29 cellular contexts compared by ENCODE assay signal in genomic region chr10:133473270-133473669, GRCh38. TPM values are rescaled to one million over a fixed set of nuclear protein-coding genes. Genes with fewer than 3 reads are reported as not detected.
"Had no signal": no experiment of that assay in that cellular context is flagged by ENCODE, and none has a peak within 500 bp of the region (broad histone marks: within the 10 kb centered on the region; RNA-seq: fewer than 3 reads in every experiment).

No MANE protein-coding gene starts in this region.

- H3K4me3 Mint-ChIP-seq: activated B cell treated with CpG ODN at 0.5 μM for 24 hours; activated CD4-positive, alpha-beta memory T cell treated with anti-CD3 and anti-CD28 coated beads for 36 hours; activated naive CD4-positive, alpha-beta T cell treated with anti-CD3 and anti-CD28 coated beads, Interleukin-2, amount 10 ng/mL, durations not matched to agents 7 days and 5 days; activated naive CD8-positive, alpha-beta T cell treated with anti-CD3 and anti-CD28 coated beads, Interleukin-2, amount 10 ng/mL, durations not matched to agents 7 days and 5 days; brain; immature natural killer cell; mesothelial cell of epicardium; naive B cell; stimulated activated memory B cell treated with anti-CD40 and anti-IgM and Interleukin-4, amounts not matched to agents 10 μg/mL and 1 μg/mL and 100 μg/mL, for 72 hours; T-cell; T-helper 2 cell treated with Interferon-gamma antibody and Interleukin-4, amounts not matched to agents 5 μg/mL and 100 μg/mL, for 36 hours had no signal

- H3K36me3 ChIP-seq: ascending aorta, cardiac muscle cell, pancreas, prostate gland, suprapubic skin, upper lobe of right lung had no signal

- H3K36me3 Mint-ChIP-seq: activated naive CD4-positive, alpha-beta T cell treated with anti-CD3 and anti-CD28 coated beads, Interleukin-2, amount 10 ng/mL, durations not matched to agents 7 days and 5 days; activated naive CD8-positive, alpha-beta T cell treated with anti-CD3 and anti-CD28 coated beads, Interleukin-2, amount 10 ng/mL, durations not matched to agents 7 days and 5 days had no signal

- H3K27me3 Mint-ChIP-seq: activated CD4-positive, alpha-beta memory T cell treated with anti-CD3 and anti-CD28 coated beads for 36 hours; naive B cell; stimulated activated memory B cell treated with anti-CD40 and anti-IgM and Interleukin-4, amounts not matched to agents 10 μg/mL and 1 μg/mL and 100 μg/mL, for 72 hours; T-cell had no signal

- H3K9me3 ChIP-seq: ascending aorta, pancreas, prostate gland, sigmoid colon, suprapubic skin, upper lobe of right lung had no signal

- ATAC-seq: gastroesophageal sphincter; left colon; pancreas; stimulated activated memory B cell treated with anti-CD40 and anti-IgM and Interleukin-4, amounts not matched to agents 10 μg/mL and 1 μg/mL and 100 μg/mL, for 72 hours; T-cell; upper lobe of right lung had no signal

- H3K4me1 Mint-ChIP-seq: brain, mesothelial cell of epicardium had no signal

- H3K4me1 ChIP-seq: ascending aorta, gastroesophageal sphincter, pancreas, prostate gland, sigmoid colon, suprapubic skin, tibial artery, upper lobe of right lung had no signal

- H3K27ac Mint-ChIP-seq: activated B cell treated with CpG ODN at 0.5 μM for 24 hours; activated CD4-positive, alpha-beta memory T cell treated with anti-CD3 and anti-CD28 coated beads for 36 hours; activated naive CD4-positive, alpha-beta T cell treated with anti-CD3 and anti-CD28 coated beads, Interleukin-2, amount 10 ng/mL, durations not matched to agents 7 days and 5 days; activated naive CD8-positive, alpha-beta T cell treated with anti-CD3 and anti-CD28 coated beads, Interleukin-2, amount 10 ng/mL, durations not matched to agents 7 days and 5 days; brain; mesothelial cell of epicardium; stimulated activated memory B cell treated with anti-CD40 and anti-IgM and Interleukin-4, amounts not matched to agents 10 μg/mL and 1 μg/mL and 100 μg/mL, for 72 hours; T-helper 2 cell treated with Interferon-gamma antibody and Interleukin-4, amounts not matched to agents 5 μg/mL and 100 μg/mL, for 36 hours had no signal

- H3K9me3 Mint-ChIP-seq: activated naive CD4-positive, alpha-beta T cell treated with anti-CD3 and anti-CD28 coated beads, Interleukin-2, amount 10 ng/mL, durations not matched to agents 7 days and 5 days; immature natural killer cell had no signal

- DNase-seq: activated B cell treated with CpG ODN at 0.5 μM for 24 hours; activated CD4-positive, alpha-beta memory T cell treated with anti-CD3 and anti-CD28 coated beads for 36 hours; activated naive CD4-positive, alpha-beta T cell treated with anti-CD3 and anti-CD28 coated beads, Interleukin-2, amount 10 ng/mL, durations not matched to agents 7 days and 5 days; activated naive CD8-positive, alpha-beta T cell treated with anti-CD3 and anti-CD28 coated beads, Interleukin-2, amount 10 ng/mL, durations not matched to agents 7 days and 5 days; cortex of kidney; hypothalamus; immature natural killer cell; kidney; left colon; mammary epithelial cell; naive B cell; pancreas; sigmoid colon; small intestine; stimulated activated CD4-positive, alpha-beta T cell treated with anti-CD3 and anti-CD28 coated beads, Interleukin-4, amount 100 ng/mL, for 24 hours; T-cell; tibial artery; upper lobe of right lung had no signal

- H3K27me3 ChIP-seq: ascending aorta, cardiac muscle cell, gastroesophageal sphincter, pancreas, sigmoid colon, suprapubic skin, tibial artery, upper lobe of right lung had no signal

- H3K4me3 ChIP-seq: ascending aorta, cardiac muscle cell, gastroesophageal sphincter, pancreas, prostate gland, sigmoid colon, suprapubic skin, tibial artery, upper lobe of right lung had no signal

- H3K27ac ChIP-seq: ascending aorta, cardiac muscle cell, gastroesophageal sphincter, pancreas, prostate gland, sigmoid colon, suprapubic skin, tibial artery, upper lobe of right lung had no signal

RNA-seq across cellular contexts. Expression of gene SPRN, which starts 48.8 kb away (rescaled TPM):
- total RNA-seq: activated B cell treated with CpG ODN at 0.5 μM for 24 hours; activated CD4-positive, alpha-beta memory T cell treated with anti-CD3 and anti-CD28 coated beads for 36 hours; activated naive CD8-positive, alpha-beta T cell treated with anti-CD3 and anti-CD28 coated beads, Interleukin-2, amount 10 ng/mL, durations not matched to agents 7 days and 5 days; ascending aorta; kidney; left colon; liver; upper lobe of right lung had no signal

RNA-seq across cellular contexts. Expression of gene CYP2E1, which starts 53.9 kb away (rescaled TPM):
- total RNA-seq: endothelial cell of umbilical vein had no signal
